ENCODE assay signal across 8 cellular contexts in genomic region chr1:204072951-204073836, GRCh38. TPM values are rescaled to one million over a fixed set of nuclear protein-coding genes. Genes with fewer than 3 reads are reported as not detected.
DNase-seq lines count a peak whose midpoint lies in the region; ATAC-seq, FAIRE-seq and TF ChIP-seq lines count a peak whose summit lies in the region.

TSS of gene SOX13 (plus strand) at chr1:204073115. CDS start at chr1:204112916, 39,801 bp downstream.

- H3K9me2 ChIP-seq in hepatocyte (replicated peaks; ENCODE audit: insufficient read depth), result no peaks in the 10 kb centered on the region

- CTCF ChIA-PET in CD8-positive, alpha-beta memory T cell (lab: Charles Lee), result no interaction called here
- CTCF ChIA-PET in RWPE1 (lab: Yijun Ruan, JAX), result interaction anchor here (0.6 to 4.7 kb wide), 13 partner anchors 11 to 203 kb away, joined by 3 to 57 read pairs (median 4); no protein-coding TSS in a partner anchor

- H3K14ac ChIP-seq in trophoblast cell (ENCODE audit: low read length), result peak within 1 kb of the TSS; percentile 99

- H3K27me3 ChIP-seq in CD8-positive, alpha-beta memory T cell (ENCODE audit: insufficient read depth, low read length, poor library complexity, severe bottlenecking), result peaks cover 14% of the 10 kb centered on the region
- H3K27me3 ChIP-seq in brain microvascular endothelial cell (replicated peaks) (no peaks in the 10 kb centered on the region), hepatocyte (no peaks in the 10 kb centered on the region), trophoblast cell (ENCODE audit: insufficient read depth, low read length) (no peaks in the 10 kb centered on the region)

- 2% methylated on average over 75 of the region's 88 CpGs for WGBS in hepatocyte (ENCODE audit: low lambda C conversion rate, missing lambda C conversion rate)
- WGBS in trophoblast cell (ENCODE audit: extremely low coverage, insufficient coverage, insufficient read length), result no CpG with 5 or more reads among the region's 88 CpGs

- H3K79me1 ChIP-seq in trophoblast cell (ENCODE audit: low read length), result peaks cover 25% of the 10 kb centered on the region

- TF ChIP-seq CTCF in RWPE1 (conservative IDR thresholded peaks at IDR 0.05; ENCODE audit: low read depth) (no peak), brain microvascular endothelial cell (IDR thresholded peaks at IDR 0.05; ENCODE audit: low read depth, low read length, missing control alignments) (peak; percentile 44), hepatocyte (IDR thresholded peaks at IDR 0.05; ENCODE audit: poor library complexity) (peak; percentile 33)

- H3K4me1 ChIP-seq in CD8-positive, alpha-beta memory T cell (ENCODE audit: insufficient read depth, low read length), result peaks cover 12% of the 10 kb centered on the region
- H3K4me1 ChIP-seq in hepatocyte (ENCODE audit: insufficient read depth), result peaks cover 24% of the 10 kb centered on the region
- H3K4me1 ChIP-seq in trophoblast cell (ENCODE audit: control insufficient read depth in 1 of 2, insufficient read depth in 2 of 2, low read length in 2 of 2), result peaks cover 12 to 16% of the 10 kb centered on the region in 2 experiments

- peak within 1 kb of the TSS; percentile 80 to 95 (median 93) for H3K4me3 Mint-ChIP-seq in CD8-positive, alpha-beta memory T cell

- peak within 1 kb of the TSS; percentile 55 for H3K4me3 ChIP-seq in CD8-positive, alpha-beta memory T cell (ENCODE audit: low read length)
- H3K4me3 ChIP-seq in brain microvascular endothelial cell (ENCODE audit: low read depth, low read length) (peak within 1 kb of the TSS; percentile 72), hepatocyte (peak within 1 kb of the TSS; percentile 89), trophoblast cell (ENCODE audit: low read depth, low read length) (peak within 1 kb of the TSS; percentile 83)

- H4K8ac ChIP-seq in trophoblast cell (ENCODE audit: low read depth, low read length), result peak within 1 kb of the TSS; percentile 93

- H3K36me3 Mint-ChIP-seq in CD8-positive, alpha-beta memory T cell, result peaks cover 0 to 3% (median 2%) of the 10 kb centered on the region in 3 donors

- peak within 1 kb of the TSS; percentile 98 for H4K12ac ChIP-seq in trophoblast cell (ENCODE audit: low read depth, low read length)

- peaks cover 19 to 72% of the 10 kb centered on the region in 2 donors for H3K27me3 Mint-ChIP-seq in CD8-positive, alpha-beta memory T cell

- FAIRE-seq in GM19239 (lab: Jason Lieb, UNC), result no peak

- peak within 1 kb of the TSS in 6 of 8 donors; percentile 75 to 97 (median 84) for H3K27ac Mint-ChIP-seq in CD8-positive, alpha-beta memory T cell

- peaks cover 24 to 40% (median 26%) of the 10 kb centered on the region in 3 donors for H3K4me1 Mint-ChIP-seq in CD8-positive, alpha-beta memory T cell

- H3K9ac ChIP-seq in trophoblast cell (ENCODE audit: low read length), result peak within 1 kb of the TSS; percentile 85

- H2AK5ac ChIP-seq in trophoblast cell (ENCODE audit: low read length), result peak within 1 kb of the TSS; percentile 96

- ATAC-seq in HG03342 (IDR thresholded peaks at IDR 0.05; ENCODE audit: unreplicated experiment), result no peak

- H3K4me2 ChIP-seq in hepatocyte (peak within 1 kb of the TSS; percentile 93), trophoblast cell (ENCODE audit: low read length) (peak within 1 kb of the TSS; percentile 91)

- H3K9me3 Mint-ChIP-seq in CD8-positive, alpha-beta memory T cell, result peaks cover 0 to 3% (median 0%) of the 10 kb centered on the region in 5 donors

- in situ Hi-C loops in brain microvascular endothelial cell (cut with HindIII; ENCODE audit: low pct_ligation_motif_present, low sequenced_read_pairs), result no loop called here

- peak within 1 kb of the TSS; percentile 89 for H2BK12ac ChIP-seq in trophoblast cell (ENCODE audit: low read length)

- peak within 1 kb of the TSS; percentile 100 for H3K18ac ChIP-seq in trophoblast cell (ENCODE audit: low read length)

- peak within 1 kb of the TSS; percentile 98 for H4K91ac ChIP-seq in trophoblast cell (ENCODE audit: low read depth, low read length)

- POLR2A ChIA-PET in CD8-positive, alpha-beta memory T cell (lab: Charles Lee), result interaction anchor here (0.6 kb wide), 1 partner anchor 214 kb away, joined by 4 read pairs; no protein-coding TSS in a partner anchor
- POLR2A ChIA-PET in RWPE1 (lab: Yijun Ruan, JAX; ENCODE audit: low non-redundant PET), result interaction anchor here (0.5 to 2.3 kb wide), 6 partner anchors 12 to 202 kb away, joined by 3 to 8 read pairs (median 3); no protein-coding TSS in a partner anchor

- no peaks in the 10 kb centered on the region for H4K20me1 ChIP-seq in hepatocyte (ENCODE audit: insufficient read depth, poor library complexity, severe bottlenecking)

- H3K36me3 ChIP-seq in CD8-positive, alpha-beta memory T cell (ENCODE audit: insufficient read depth, low read length), result no peaks in the 10 kb centered on the region
- H3K36me3 ChIP-seq in brain microvascular endothelial cell (replicated peaks), result no peaks in the 10 kb centered on the region
- H3K36me3 ChIP-seq in hepatocyte (replicated peaks; ENCODE audit: insufficient read depth, low read depth), result no peaks in the 10 kb centered on the region
- peaks cover 3 to 4% of the 10 kb centered on the region in 2 experiments for H3K36me3 ChIP-seq in trophoblast cell (ENCODE audit: control insufficient read depth in 1 of 2, insufficient read depth in 2 of 2, low read length in 2 of 2)

- H2BK120ac ChIP-seq in trophoblast cell (ENCODE audit: insufficient read depth, low read length, poor library complexity), result peak within 1 kb of the TSS; percentile 97

- TF ChIP-seq RAD21 in Ishikawa (IDR thresholded peaks at IDR 0.05; ENCODE audit: low read depth), result peak; percentile 36; the same call in 1 of the 2 replicates

- no peak within 1 kb of the TSS for H3K27ac ChIP-seq in CD8-positive, alpha-beta memory T cell (ENCODE audit: low read depth, low read length)
- H3K27ac ChIP-seq in RWPE1 (peak within 1 kb of the TSS; percentile 85), brain microvascular endothelial cell (no peak within 1 kb of the TSS), hepatocyte (peak within 1 kb of the TSS; percentile 90), trophoblast cell (ENCODE audit: low read depth, low read length) (peak within 1 kb of the TSS; percentile 84)

- TF ChIP-seq EP300 in Ishikawa (IDR thresholded peaks at IDR 0.05; ENCODE audit: borderline replicate concordance), result no peak

- H2AFZ ChIP-seq in hepatocyte, result peak within 1 kb of the TSS; percentile 96
- H2AFZ ChIP-seq in trophoblast cell (ENCODE audit: insufficient read depth, low read length, poor library complexity), result peak within 1 kb of the TSS; percentile 95

- H2BK5ac ChIP-seq in trophoblast cell (ENCODE audit: low read depth, low read length, poor library complexity), result peak within 1 kb of the TSS; percentile 97

- peak in 2 of 5 donors; percentile 18 to 22 for DNase-seq in CD8-positive, alpha-beta memory T cell
- DNase-seq in RWPE1 (ENCODE audit: low spot score) (peak; percentile 97), brain microvascular endothelial cell (peak; percentile 79), hepatocyte (ENCODE audit: low spot score) (peak; percentile 93), trophoblast cell (peak; percentile 79 to 86), GM19239 (ENCODE audit: insufficient read length, low spot score) (no peak)

- H3K9me3 ChIP-seq in CD8-positive, alpha-beta memory T cell (ENCODE audit: low read length), result no peaks in the 10 kb centered on the region
- H3K9me3 ChIP-seq in hepatocyte (ENCODE audit: low read depth) (no peaks in the 10 kb centered on the region), trophoblast cell (ENCODE audit: insufficient read depth, low read depth, low read length) (no peaks in the 10 kb centered on the region)

- H3K4ac ChIP-seq in trophoblast cell (ENCODE audit: low read depth, low read length), result peak within 1 kb of the TSS; percentile 54

- H3K79me2 ChIP-seq in hepatocyte, result peaks cover 43% of the 10 kb centered on the region
- peaks cover 34% of the 10 kb centered on the region for H3K79me2 ChIP-seq in trophoblast cell (ENCODE audit: control insufficient read depth, insufficient read depth, low read length, poor library complexity)

- no peak within 1 kb of the TSS for H3K23ac ChIP-seq in trophoblast cell (ENCODE audit: low read length)

TF ChIP-seq in Ishikawa, 13 proteins besides CTCF, POLR2A, EP300 and RAD21:
- peak; percentile 75 for TF ChIP-seq TAF1 (IDR thresholded peaks at IDR 0.05; ENCODE audit: low read depth)
- 0 out of 2 replicates have a peak, but pooled peaks have one; percentile 39 for TF ChIP-seq ZBTB7A (IDR thresholded peaks at IDR 0.05; ENCODE audit: low read depth)
- no peak for TF ChIP-seq NFIC (IDR thresholded peaks at IDR 0.05)
- TF ChIP-seq TCF12 (IDR thresholded peaks at IDR 0.05; ENCODE audit: low read depth), result peak; percentile 48; the same call in 1 of the 2 replicates
- peak; percentile 34; the same call in 1 of the 2 replicates for TF ChIP-seq MAX (IDR thresholded peaks at IDR 0.05)

RNA-seq across cellular contexts. Expression of gene SOX13, which starts in this region (rescaled TPM):
- total RNA-seq in CD8-positive, alpha-beta memory T cell, result 1 to 10 TPM; 3.1 TPM
- 5.5 TPM for polyA plus RNA-seq in CD8-positive, alpha-beta memory T cell
- 11.5 and 11.9 TPM in 2 replicates for total RNA-seq in hepatocyte
- 22.3 and 24.6 TPM in 2 replicates for polyA plus RNA-seq in hepatocyte
- polyA plus RNA-seq in trophoblast cell (2013), result 79.8 and 85.3 TPM in 2 replicates

Comparison
In these comparisons a context has a peak if more than half of its experiments do, and no peak if none do; other contexts are left out.
1. H3K27ac ChIP-seq: peak in RWPE1 (single experiment), hepatocyte (single experiment) and trophoblast cell (single experiment); none in CD8-positive, alpha-beta memory T cell (single experiment) and brain microvascular endothelial cell (single experiment).
2. Peak in every context shown above with its lines, with median percentiles within 50 percentile points of each other: H3K4me3 ChIP-seq.